Comparison of ENCODE assay signal across 8 cellular contexts in genomic region chr3:143972495-143973351, GRCh38.
A peak's percentile ranks its signal among the peaks of the same experiment; 100 is the strongest.
DNase-seq lines count a peak whose midpoint lies in the region; ATAC-seq and TF ChIP-seq lines count a peak whose summit lies in the region.

No MANE protein-coding gene starts in this region.

- DNase-seq in ELR (ENCODE audit: low read depth) (peak; percentile 88), GOT3 (lab: John Stamatoyannopoulos, UW) (peak; percentile 52), Kasumi-1 (lab: John Stamatoyannopoulos, UW) (peak; percentile 92 to 96), RWPE2 (ENCODE audit: low spot score) (peak; percentile 75), activated gamma-delta T cell treated with Interleukin-2 at 50 U/mL for 16 hours (peak; percentile 62), fibroblast of the conjunctiva (ENCODE audit: low read depth) (peak; percentile 77), nephron progenitor cell (peak; percentile 72)

- peak overlapping the region; percentile 96 for H3K27ac Mint-ChIP-seq in nephron progenitor cell
- H3K27ac Mint-ChIP-seq in stimulated activated naive CD8-positive, alpha-beta T cell treated with anti-CD3 and anti-CD28 coated beads, Interleukin-15, Interleukin-2, amounts not matched to agents 100 ng/mL and 50 ng/mL, for 24 hours: peak overlapping the region; percentile 82

- peak overlapping the region; percentile 96 for H3K4me3 Mint-ChIP-seq in nephron progenitor cell
- H3K4me3 Mint-ChIP-seq in stimulated activated naive CD8-positive, alpha-beta T cell treated with anti-CD3 and anti-CD28 coated beads, Interleukin-15, Interleukin-2, amounts not matched to agents 100 ng/mL and 50 ng/mL, for 24 hours: peak overlapping the region; percentile 91

- peak; percentile 38 for ATAC-seq in RWPE2 (ENCODE audit: low read depth)

- H3K27me3 ChIP-seq in RWPE2 (ENCODE audit: insufficient read depth, poor library complexity, severe bottlenecking): no peaks in the 10 kb centered on the region

- TF ChIP-seq CTCF in RWPE2 (IDR thresholded peaks at IDR 0.05; ENCODE audit: poor library complexity, severe bottlenecking): peak; percentile 66
- peak; percentile 25 for TF ChIP-seq CTCF in nephron progenitor cell (IDR thresholded peaks at IDR 0.05)

- no peaks in the 10 kb centered on the region for H3K9me3 Mint-ChIP-seq in nephron progenitor cell
- no peaks in the 10 kb centered on the region for H3K9me3 Mint-ChIP-seq in stimulated activated naive CD8-positive, alpha-beta T cell treated with anti-CD3 and anti-CD28 coated beads, Interleukin-15, Interleukin-2, amounts not matched to agents 100 ng/mL and 50 ng/mL, for 24 hours

- peaks cover 9% of the 10 kb centered on the region for H3K27me3 Mint-ChIP-seq in nephron progenitor cell (ENCODE audit: low read depth, poor library complexity)
- H3K27me3 Mint-ChIP-seq in stimulated activated naive CD8-positive, alpha-beta T cell treated with anti-CD3 and anti-CD28 coated beads, Interleukin-15, Interleukin-2, amounts not matched to agents 100 ng/mL and 50 ng/mL, for 24 hours: peaks cover 8% of the 10 kb centered on the region

- no peaks in the 10 kb centered on the region for H3K36me3 Mint-ChIP-seq in nephron progenitor cell (ENCODE audit: low read depth)
- no peaks in the 10 kb centered on the region for H3K36me3 Mint-ChIP-seq in stimulated activated naive CD8-positive, alpha-beta T cell treated with anti-CD3 and anti-CD28 coated beads, Interleukin-15, Interleukin-2, amounts not matched to agents 100 ng/mL and 50 ng/mL, for 24 hours (ENCODE audit: low read depth)

- H3K4me3 ChIP-seq in RWPE2 (ENCODE audit: severe bottlenecking): peak overlapping the region; percentile 65

- H3K4me1 Mint-ChIP-seq in nephron progenitor cell: peaks cover 45% of the 10 kb centered on the region
- H3K4me1 Mint-ChIP-seq in stimulated activated naive CD8-positive, alpha-beta T cell treated with anti-CD3 and anti-CD28 coated beads, Interleukin-15, Interleukin-2, amounts not matched to agents 100 ng/mL and 50 ng/mL, for 24 hours (ENCODE audit: low read depth): peaks cover 45% of the 10 kb centered on the region

- peak overlapping the region; percentile 89 for H3K27ac ChIP-seq in RWPE2 (ENCODE audit: poor library complexity, severe bottlenecking)

- H3K9me3 ChIP-seq in RWPE2 (ENCODE audit: severe bottlenecking): no peaks in the 10 kb centered on the region

- H3K36me3 ChIP-seq in RWPE2 (ENCODE audit: low read depth): no peaks in the 10 kb centered on the region

- peaks cover 13% of the 10 kb centered on the region for H3K4me1 ChIP-seq in RWPE2 (ENCODE audit: insufficient read depth, poor library complexity, severe bottlenecking)

Comparison
In these comparisons a context has a peak if more than half of its experiments do, and no peak if none do; other contexts are left out.
1. Peak in every context shown above with its lines: DNase-seq, ATAC-seq, H3K4me3 ChIP-seq and H3K27ac ChIP-seq.